In the genomic region with DNA sequence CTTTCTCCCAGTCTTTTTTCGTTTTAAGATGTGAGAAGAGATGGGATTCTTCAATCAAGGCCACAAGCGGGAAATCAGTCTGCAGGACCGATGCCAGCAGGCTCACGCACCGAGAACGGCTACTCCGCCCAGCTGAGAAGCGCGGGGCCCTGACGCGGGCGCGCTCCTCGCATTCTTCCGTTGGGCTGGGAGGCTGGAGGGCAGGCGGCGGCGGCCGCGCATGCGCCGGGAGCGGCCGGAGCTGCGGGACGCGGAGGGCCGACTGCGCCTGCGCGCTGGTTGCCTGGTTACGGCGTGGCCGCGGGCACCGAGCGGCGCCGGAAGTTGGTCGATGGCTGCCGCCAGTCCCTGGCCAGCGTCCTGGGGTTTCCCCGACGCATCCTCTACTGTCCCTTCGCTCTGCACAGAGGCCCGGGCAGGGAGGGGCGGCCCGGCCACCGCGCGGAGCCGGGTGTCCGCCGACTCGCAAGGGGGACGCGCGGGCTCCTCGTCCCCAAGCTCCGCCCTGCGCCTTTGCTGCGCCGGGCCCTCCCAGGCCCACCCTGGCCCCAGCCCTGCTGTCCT, we compare ENCODE assay signal across 8 cellular contexts. TPM values are rescaled to one million over a fixed set of nuclear protein-coding genes. Genes with fewer than 3 reads are reported as not detected.
A peak's percentile ranks its signal among the peaks of the same experiment; 100 is the strongest.
DNase-seq lines count a peak whose midpoint lies in the region; ATAC-seq and TF ChIP-seq lines count a peak whose summit lies in the region.

No MANE protein-coding gene starts in this region.

- intact Hi-C loops in breast epithelium (cut with DNase I; ENCODE audit: low total_unique reads): loop anchor here (5.0 kb wide), 1 partner anchor 1124 kb away; a partner anchor contains a TSS

- H3K9me3 ChIP-seq in AG04450 (ENCODE audit: control insufficient read depth, insufficient read depth, low read length): no peaks in the 10 kb centered on the region; the same call in 1 of the 2 replicates
- no peaks in the 10 kb centered on the region for H3K9me3 ChIP-seq in WERI-Rb-1 (ENCODE audit: severe bottlenecking)
- no peaks in the 10 kb centered on the region for H3K9me3 ChIP-seq in breast epithelium
- H3K9me3 ChIP-seq in smooth muscle cell (replicated peaks; ENCODE audit: low read depth): no peaks in the 10 kb centered on the region

- peak overlapping the region; percentile 82 for H2AFZ ChIP-seq in smooth muscle cell (ENCODE audit: low read depth)

- H3F3A ChIP-seq in smooth muscle cell (ENCODE audit: low read depth): no peaks in the 10 kb centered on the region

- H3K27ac ChIP-seq in AG04450 (ENCODE audit: low read depth, low read length) (peak overlapping the region; percentile 99), WERI-Rb-1 (peak overlapping the region; percentile 100), breast epithelium (peak overlapping the region; percentile 99), smooth muscle cell (ENCODE audit: low read depth) (peak overlapping the region; percentile 95)

- TF ChIP-seq CTCF in AG04450 (IDR thresholded peaks at IDR 0.05; ENCODE audit: low read depth, low read length) (no peak), WERI-Rb-1 (IDR thresholded peaks at IDR 0.05; ENCODE audit: low read depth, low read length) (no peak), breast epithelium (IDR thresholded peaks at IDR 0.05) (no peak), smooth muscle cell (IDR thresholded peaks at IDR 0.05; ENCODE audit: borderline replicate concordance, insufficient read depth, poor library complexity, severe bottlenecking) (no peak)

- CTCF ChIA-PET in AG04450 (lab: Charles Lee): interaction anchor here (1.8 to 6.7 kb wide), 4 partner anchors 148 to 188 kb away, joined by 5 to 73 read pairs (median 41); no protein-coding TSS in a partner anchor

- H3K36me3 ChIP-seq in WERI-Rb-1: peaks cover 13% of the 10 kb centered on the region
- no peaks in the 10 kb centered on the region for H3K36me3 ChIP-seq in breast epithelium
- H3K36me3 ChIP-seq in smooth muscle cell (ENCODE audit: low read depth): no peaks in the 10 kb centered on the region

- peaks cover 40% of the 10 kb centered on the region for H3K79me2 ChIP-seq in smooth muscle cell (ENCODE audit: low read depth)

- no peak for TF ChIP-seq POLR2A in breast epithelium (IDR thresholded peaks at IDR 0.05)

- H4K20me1 ChIP-seq in smooth muscle cell (ENCODE audit: low read depth): peaks cover 43% of the 10 kb centered on the region

- 4% methylated on average over 60 of the region's 63 CpGs for WGBS in smooth muscle cell (ENCODE audit: low lambda C conversion rate)

- POLR2A ChIA-PET in AG04450 (lab: Yijun Ruan, JAX): interaction anchor here (0.6 to 1.1 kb wide), 5 partner anchors 10 to 381 kb away, joined by 3 to 7 read pairs (median 3); no protein-coding TSS in a partner anchor

- H3K4me3 ChIP-seq in AG04450 (ENCODE audit: low read depth, low read length) (peak overlapping the region; percentile 73), WERI-Rb-1 (ENCODE audit: low read depth, low read length) (peak overlapping the region; percentile 65), breast epithelium (peak overlapping the region; percentile 49 to 98 (median 73)), smooth muscle cell (peak overlapping the region; percentile 71)

- ATAC-seq in GM18870 (IDR thresholded peaks at IDR 0.05; ENCODE audit: unreplicated experiment) (peak; percentile 66), HG03103 (IDR thresholded peaks at IDR 0.05; ENCODE audit: low read depth, unreplicated experiment) (peak; percentile 44)

- DNase-seq in AG04450 (ENCODE audit: low read depth, low spot score): peak; percentile 51
- DNase-seq in NCI-H2171 treated with DMSO at 0.1 percent for 48 hours (lab: John Stamatoyannopoulos, UW): peak; percentile 96
- peak; percentile 91 for DNase-seq in WERI-Rb-1
- DNase-seq in breast epithelium (ENCODE audit: low spot score in 2 of 2): peak; percentile 86 to 92
- peak; percentile 91 for DNase-seq in iPS-NIHi7 (ENCODE audit: extremely low spot score)
- DNase-seq in smooth muscle cell (lab: John Stamatoyannopoulos, UW; ENCODE audit: unreplicated experiment): peak; percentile 97

- H3K27me3 ChIP-seq in AG04450 (ENCODE audit: control insufficient read depth, insufficient read depth, low read length) (peaks cover 16% of the 10 kb centered on the region), WERI-Rb-1 (ENCODE audit: insufficient read depth, low read depth, severe bottlenecking) (no peaks in the 10 kb centered on the region), breast epithelium (no peaks in the 10 kb centered on the region), smooth muscle cell (ENCODE audit: low read depth) (no peaks in the 10 kb centered on the region)

- peak overlapping the region; percentile 93 for H3K4me2 ChIP-seq in smooth muscle cell

- H3K4me1 ChIP-seq in breast epithelium (peaks cover 12 to 18% of the 10 kb centered on the region in 2 donors), smooth muscle cell (ENCODE audit: low read depth) (peaks cover 12% of the 10 kb centered on the region)

- H3K9ac ChIP-seq in smooth muscle cell (ENCODE audit: low read depth): peak overlapping the region; percentile 91

RNA-seq across cellular contexts. Expression of a gene that starts 0.8 kb away (rescaled TPM):
- polyA plus RNA-seq in AG04450 (2011; rRNA removed) (23.2 and 30.7 TPM in 2 replicates), smooth muscle cell (56.8 and 72.2 TPM in 2 replicates)
- 34.9 and 45.8 TPM in 2 replicates for polyA minus RNA-seq in AG04450 (2011; rRNA and poly(A)+ RNA removed)
- total RNA-seq in breast epithelium (10 to 100 TPM; 41.9 to 55.1 (median 42.9) TPM), smooth muscle cell (40.2 and 45.7 TPM in 2 replicates)

RNA-seq across cellular contexts. Expression of a gene that starts 44.0 kb away (rescaled TPM):
- polyA plus RNA-seq in AG04450 (2011; rRNA removed) (4.3 and 5.2 TPM in 2 replicates), smooth muscle cell (7.7 and 10.9 TPM in 2 replicates)
- 4.0 and 4.9 TPM in 2 replicates for polyA minus RNA-seq in AG04450 (2011; rRNA and poly(A)+ RNA removed)
- total RNA-seq in breast epithelium (1 to 10 TPM; 6.2 to 8.5 (median 8.2) TPM), smooth muscle cell (2.8 and 6.5 TPM in 2 replicates)

Comparison
In these comparisons a context has a peak if more than half of its experiments do, and no peak if none do; other contexts are left out.
1. Peak in every context shown above with its lines: DNase-seq, ATAC-seq, H3K4me3 ChIP-seq and H3K27ac ChIP-seq.